In the genomic region with DNA sequence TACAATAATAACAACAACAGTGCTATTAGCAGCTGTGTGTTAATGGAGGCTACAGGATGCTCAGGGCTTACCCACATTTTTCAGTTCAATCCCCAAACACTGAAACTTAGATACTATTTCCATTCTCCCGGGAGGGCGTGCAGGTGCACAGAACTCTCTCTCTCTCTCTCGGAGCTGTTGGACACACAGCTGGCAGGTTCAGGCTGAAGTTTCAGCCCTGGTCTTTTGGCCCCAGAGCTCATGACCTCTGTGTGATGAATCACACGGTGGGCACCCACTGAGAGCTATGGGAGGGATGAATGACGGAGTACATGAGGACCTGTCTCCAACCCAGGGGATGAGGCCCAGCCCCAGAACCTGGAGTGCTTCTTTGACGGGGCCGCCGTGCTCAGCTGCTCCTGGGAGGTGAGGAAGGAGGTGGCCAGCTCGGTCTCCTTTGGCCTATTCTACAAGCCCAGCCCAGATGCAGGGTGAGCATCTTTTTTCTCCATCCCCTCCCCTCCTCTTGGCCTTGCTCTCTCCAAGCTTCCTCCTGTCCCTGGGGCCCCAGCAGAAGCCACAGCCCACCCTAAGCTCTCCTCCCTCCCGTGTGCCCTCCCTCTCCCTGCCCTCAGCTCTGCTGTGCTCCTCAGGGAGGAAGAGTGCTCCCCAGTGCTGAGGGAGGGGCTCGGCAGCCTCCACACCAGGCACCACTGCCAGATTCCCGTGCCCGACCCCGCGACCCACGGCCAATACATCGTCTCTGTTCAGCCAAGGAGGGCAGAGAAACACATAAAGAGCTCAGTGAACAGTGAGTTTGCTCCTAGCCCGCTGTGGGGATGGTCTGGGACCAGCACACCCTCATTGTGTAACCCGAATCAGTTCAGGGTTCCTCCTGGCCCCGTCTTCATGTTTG, we compare ENCODE assay signal across 2 cellular contexts.
TF ChIP-seq lines count a peak whose summit lies in the region.

No MANE protein-coding gene starts in this region.

TF ChIP-seq in HepG2, 621 proteins besides CTCF, POLR2A, EP300 and RAD21:
- TF ChIP-seq SMARCE1 (IDR thresholded peaks at IDR 0.05; ENCODE audit: borderline replicate concordance): no peak
- TF ChIP-seq SNAPC2 (CRISPR knock-in tag; IDR thresholded peaks at IDR 0.05): no peak
- peak; percentile 55; the same call in 1 of the 2 replicates for TF ChIP-seq ZNF263 (CRISPR knock-in tag; IDR thresholded peaks at IDR 0.05)
TF ChIP-seq in HepG2: peak in this region for 1.

TF ChIP-seq in GM23338, 12 proteins besides CTCF, POLR2A, EP300 and RAD21:
- TF ChIP-seq ZNF331 (CRISPR knock-in tag; IDR thresholded peaks at IDR 0.05; ENCODE audit: low read depth) (no peak), JUNB (IDR thresholded peaks at IDR 0.05; ENCODE audit: unreplicated experiment) (no peak), NANOG (IDR thresholded peaks at IDR 0.05; ENCODE audit: borderline replicate concordance) (no peak), POLR2AphosphoS5 (IDR thresholded peaks at IDR 0.05; ENCODE audit: low read depth) (no peak), ZNF114 (CRISPR knock-in tag; IDR thresholded peaks at IDR 0.05) (no peak), CREB1 (CRISPR knock-in tag; IDR thresholded peaks at IDR 0.05; ENCODE audit: low read depth) (no peak), EZH2 (IDR thresholded peaks at IDR 0.05; ENCODE audit: low read depth, unreplicated experiment) (no peak), STAT1 (IDR thresholded peaks at IDR 0.05; ENCODE audit: unreplicated experiment) (no peak), EZH2phosphoT487 (IDR thresholded peaks at IDR 0.05; ENCODE audit: unreplicated experiment) (no peak)
- TF ChIP-seq, protein P1, sequence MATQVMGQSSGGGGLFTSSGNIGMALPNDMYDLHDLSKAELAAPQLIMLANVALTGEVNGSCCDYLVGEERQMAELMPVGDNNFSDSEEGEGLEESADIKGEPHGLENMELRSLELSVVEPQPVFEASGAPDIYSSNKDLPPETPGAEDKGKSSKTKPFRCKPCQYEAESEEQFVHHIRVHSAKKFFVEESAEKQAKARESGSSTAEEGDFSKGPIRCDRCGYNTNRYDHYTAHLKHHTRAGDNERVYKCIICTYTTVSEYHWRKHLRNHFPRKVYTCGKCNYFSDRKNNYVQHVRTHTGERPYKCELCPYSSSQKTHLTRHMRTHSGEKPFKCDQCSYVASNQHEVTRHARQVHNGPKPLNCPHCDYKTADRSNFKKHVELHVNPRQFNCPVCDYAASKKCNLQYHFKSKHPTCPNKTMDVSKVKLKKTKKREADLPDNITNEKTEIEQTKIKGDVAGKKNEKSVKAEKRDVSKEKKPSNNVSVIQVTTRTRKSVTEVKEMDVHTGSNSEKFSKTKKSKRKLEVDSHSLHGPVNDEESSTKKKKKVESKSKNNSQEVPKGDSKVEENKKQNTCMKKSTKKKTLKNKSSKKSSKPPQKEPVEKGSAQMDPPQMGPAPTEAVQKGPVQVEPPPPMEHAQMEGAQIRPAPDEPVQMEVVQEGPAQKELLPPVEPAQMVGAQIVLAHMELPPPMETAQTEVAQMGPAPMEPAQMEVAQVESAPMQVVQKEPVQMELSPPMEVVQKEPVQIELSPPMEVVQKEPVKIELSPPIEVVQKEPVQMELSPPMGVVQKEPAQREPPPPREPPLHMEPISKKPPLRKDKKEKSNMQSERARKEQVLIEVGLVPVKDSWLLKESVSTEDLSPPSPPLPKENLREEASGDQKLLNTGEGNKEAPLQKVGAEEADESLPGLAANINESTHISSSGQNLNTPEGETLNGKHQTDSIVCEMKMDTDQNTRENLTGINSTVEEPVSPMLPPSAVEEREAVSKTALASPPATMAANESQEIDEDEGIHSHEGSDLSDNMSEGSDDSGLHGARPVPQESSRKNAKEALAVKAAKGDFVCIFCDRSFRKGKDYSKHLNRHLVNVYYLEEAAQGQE (IDR thresholded peaks at IDR 0.05; ENCODE audit: unreplicated experiment): no peak
- TF ChIP-seq, protein P2, sequence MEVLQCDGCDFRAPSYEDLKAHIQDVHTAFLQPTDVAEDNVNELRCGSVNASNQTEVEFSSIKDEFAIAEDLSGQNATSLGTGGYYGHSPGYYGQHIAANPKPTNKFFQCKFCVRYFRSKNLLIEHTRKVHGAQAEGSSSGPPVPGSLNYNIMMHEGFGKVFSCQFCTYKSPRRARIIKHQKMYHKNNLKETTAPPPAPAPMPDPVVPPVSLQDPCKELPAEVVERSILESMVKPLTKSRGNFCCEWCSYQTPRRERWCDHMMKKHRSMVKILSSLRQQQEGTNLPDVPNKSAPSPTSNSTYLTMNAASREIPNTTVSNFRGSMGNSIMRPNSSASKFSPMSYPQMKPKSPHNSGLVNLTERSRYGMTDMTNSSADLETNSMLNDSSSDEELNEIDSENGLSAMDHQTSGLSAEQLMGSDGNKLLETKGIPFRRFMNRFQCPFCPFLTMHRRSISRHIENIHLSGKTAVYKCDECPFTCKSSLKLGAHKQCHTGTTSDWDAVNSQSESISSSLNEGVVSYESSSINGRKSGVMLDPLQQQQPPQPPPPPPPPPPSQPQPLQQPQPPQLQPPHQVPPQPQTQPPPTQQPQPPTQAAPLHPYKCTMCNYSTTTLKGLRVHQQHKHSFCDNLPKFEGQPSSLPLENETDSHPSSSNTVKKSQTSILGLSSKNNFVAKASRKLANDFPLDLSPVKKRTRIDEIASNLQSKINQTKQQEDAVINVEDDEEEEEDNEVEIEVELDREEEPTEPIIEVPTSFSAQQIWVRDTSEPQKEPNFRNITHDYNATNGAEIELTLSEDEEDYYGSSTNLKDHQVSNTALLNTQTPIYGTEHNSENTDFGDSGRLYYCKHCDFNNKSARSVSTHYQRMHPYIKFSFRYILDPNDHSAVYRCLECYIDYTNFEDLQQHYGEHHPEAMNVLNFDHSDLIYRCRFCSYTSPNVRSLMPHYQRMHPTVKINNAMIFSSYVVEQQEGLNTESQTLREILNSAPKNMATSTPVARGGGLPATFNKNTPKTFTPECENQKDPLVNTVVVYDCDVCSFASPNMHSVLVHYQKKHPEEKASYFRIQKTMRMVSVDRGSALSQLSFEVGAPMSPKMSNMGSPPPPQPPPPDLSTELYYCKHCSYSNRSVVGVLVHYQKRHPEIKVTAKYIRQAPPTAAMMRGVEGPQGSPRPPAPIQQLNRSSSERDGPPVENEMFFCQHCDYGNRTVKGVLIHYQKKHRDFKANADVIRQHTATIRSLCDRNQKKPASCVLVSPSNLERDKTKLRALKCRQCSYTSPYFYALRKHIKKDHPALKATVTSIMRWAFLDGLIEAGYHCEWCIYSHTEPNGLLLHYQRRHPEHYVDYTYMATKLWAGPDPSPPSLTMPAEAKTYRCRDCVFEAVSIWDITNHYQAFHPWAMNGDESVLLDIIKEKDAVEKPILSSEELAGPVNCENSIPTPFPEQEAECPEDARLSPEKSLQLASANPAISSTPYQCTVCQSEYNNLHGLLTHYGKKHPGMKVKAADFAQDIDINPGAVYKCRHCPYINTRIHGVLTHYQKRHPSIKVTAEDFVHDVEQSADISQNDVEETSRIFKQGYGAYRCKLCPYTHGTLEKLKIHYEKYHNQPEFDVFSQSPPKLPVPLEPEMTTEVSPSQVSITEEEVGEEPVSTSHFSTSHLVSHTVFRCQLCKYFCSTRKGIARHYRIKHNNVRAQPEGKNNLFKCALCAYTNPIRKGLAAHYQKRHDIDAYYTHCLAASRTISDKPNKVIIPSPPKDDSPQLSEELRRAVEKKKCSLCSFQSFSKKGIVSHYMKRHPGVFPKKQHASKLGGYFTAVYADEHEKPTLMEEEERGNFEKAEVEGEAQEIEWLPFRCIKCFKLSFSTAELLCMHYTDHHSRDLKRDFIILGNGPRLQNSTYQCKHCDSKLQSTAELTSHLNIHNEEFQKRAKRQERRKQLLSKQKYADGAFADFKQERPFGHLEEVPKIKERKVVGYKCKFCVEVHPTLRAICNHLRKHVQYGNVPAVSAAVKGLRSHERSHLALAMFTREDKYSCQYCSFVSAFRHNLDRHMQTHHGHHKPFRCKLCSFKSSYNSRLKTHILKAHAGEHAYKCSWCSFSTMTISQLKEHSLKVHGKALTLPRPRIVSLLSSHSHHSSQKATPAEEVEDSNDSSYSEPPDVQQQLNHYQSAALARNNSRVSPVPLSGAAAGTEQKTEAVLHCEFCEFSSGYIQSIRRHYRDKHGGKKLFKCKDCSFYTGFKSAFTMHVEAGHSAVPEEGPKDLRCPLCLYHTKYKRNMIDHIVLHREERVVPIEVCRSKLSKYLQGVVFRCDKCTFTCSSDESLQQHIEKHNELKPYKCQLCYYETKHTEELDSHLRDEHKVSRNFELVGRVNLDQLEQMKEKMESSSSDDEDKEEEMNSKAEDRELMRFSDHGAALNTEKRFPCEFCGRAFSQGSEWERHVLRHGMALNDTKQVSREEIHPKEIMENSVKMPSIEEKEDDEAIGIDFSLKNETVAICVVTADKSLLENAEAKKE (CRISPR knock-in tag; IDR thresholded peaks at IDR 0.05): no peak
- TF ChIP-seq, protein P3, sequence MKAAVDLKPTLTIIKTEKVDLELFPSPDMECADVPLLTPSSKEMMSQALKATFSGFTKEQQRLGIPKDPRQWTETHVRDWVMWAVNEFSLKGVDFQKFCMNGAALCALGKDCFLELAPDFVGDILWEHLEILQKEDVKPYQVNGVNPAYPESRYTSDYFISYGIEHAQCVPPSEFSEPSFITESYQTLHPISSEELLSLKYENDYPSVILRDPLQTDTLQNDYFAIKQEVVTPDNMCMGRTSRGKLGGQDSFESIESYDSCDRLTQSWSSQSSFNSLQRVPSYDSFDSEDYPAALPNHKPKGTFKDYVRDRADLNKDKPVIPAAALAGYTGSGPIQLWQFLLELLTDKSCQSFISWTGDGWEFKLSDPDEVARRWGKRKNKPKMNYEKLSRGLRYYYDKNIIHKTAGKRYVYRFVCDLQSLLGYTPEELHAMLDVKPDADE (IDR thresholded peaks at IDR 0.05): no peak
